ENCODE assay signal across 8 cellular contexts in genomic region chr1:32963746-32964460, GRCh38. TPM values are rescaled to one million over a fixed set of nuclear protein-coding genes. Genes with fewer than 3 reads are reported as not detected.
DNase-seq lines count a peak whose midpoint lies in the region; ATAC-seq, FAIRE-seq and TF ChIP-seq lines count a peak whose summit lies in the region.

No MANE protein-coding gene starts in this region.

- no peak for FAIRE-seq in urothelium cell line (lab: Jason Lieb, UNC)

- no peak overlapping the region for H3K27ac Mint-ChIP-seq in activated naive CD8-positive, alpha-beta T cell

- H4K20me1 ChIP-seq in BLaER1 treated with 17β-estradiol and CSF1 and Interleukin-3, amounts not matched to agents 10 nM and 100 nM: peaks cover 32 to 54% (median 49%) of the 10 kb centered on the region in 11 experiments

- WGBS in heart right ventricle, 2 donors: 0% methylated on average over 55 to 78 of the region's 78 CpGs

- TF ChIP-seq CTCF in HL-60 (IDR thresholded peaks at IDR 0.05; ENCODE audit: insufficient read depth, low read length) (no peak), heart right ventricle (IDR thresholded peaks at IDR 0.05) (peak in 1 of 9 donors; percentile 9)

- no peaks in the 10 kb centered on the region for H3K27me3 ChIP-seq in BLaER1 treated with 17β-estradiol and CSF1 and Interleukin-3, amounts not matched to agents 10 nM and 100 nM
- H3K27me3 ChIP-seq in HL-60 (ENCODE audit: insufficient read depth, poor library complexity, severe bottlenecking) (no peaks in the 10 kb centered on the region), heart right ventricle (no peaks in the 10 kb centered on the region), rectal smooth muscle tissue (ENCODE audit: control insufficient read depth, insufficient read depth, low read length) (no peaks in the 10 kb centered on the region)

- ATAC-seq in GM19372 (IDR thresholded peaks at IDR 0.05; ENCODE audit: low read depth, unreplicated experiment) (peak; percentile 22), heart right ventricle (peak; percentile 19 to 57 (median 44))

- H3K27me3 Mint-ChIP-seq in activated naive CD8-positive, alpha-beta T cell: peaks cover 3% of the 10 kb centered on the region

- peak; percentile 41 to 57 for DNase-seq in HL-60 (ENCODE audit: low read depth in 1 of 2, low spot score in 1 of 2)
- DNase-seq in SK-N-MC (ENCODE audit: low read depth, low spot score): no peak
- peak; percentile 50 to 53 for DNase-seq in heart right ventricle
- DNase-seq in urothelium cell line (ENCODE audit: low spot score): peak; percentile 61

- H3K36me3 ChIP-seq in BLaER1 treated with 17β-estradiol and CSF1 and Interleukin-3, amounts not matched to agents 10 nM and 100 nM: peaks cover 0 to 17% (median 5%) of the 10 kb centered on the region in 11 experiments; a peak in 12 of 22 replicates
- H3K36me3 ChIP-seq in SK-N-MC (ENCODE audit: insufficient read depth, low read length) (no peaks in the 10 kb centered on the region), heart right ventricle (no peaks in the 10 kb centered on the region), rectal smooth muscle tissue (ENCODE audit: control insufficient read depth, insufficient read depth, low read length) (no peaks in the 10 kb centered on the region)

- H3K9me3 ChIP-seq in BLaER1 treated with 17β-estradiol and CSF1 and Interleukin-3, amounts not matched to agents 10 nM and 100 nM (replicated peaks in 1 of 11): peaks cover 0 to 9% (median 0%) of the 10 kb centered on the region in 11 experiments; a peak in 1 of 22 replicates
- H3K9me3 ChIP-seq in SK-N-MC (ENCODE audit: low read depth, low read length) (no peaks in the 10 kb centered on the region), heart right ventricle (no peaks in the 10 kb centered on the region)

- peak overlapping the region; percentile 91 to 100 (median 95) for H3K4me3 ChIP-seq in BLaER1 treated with 17β-estradiol and CSF1 and Interleukin-3, amounts not matched to agents 10 nM and 100 nM
- H3K4me3 ChIP-seq in HL-60 (replicated peaks; ENCODE audit: insufficient read depth, low read length) (peak overlapping the region; percentile 77), SK-N-MC (peak overlapping the region; percentile 93), heart right ventricle (peak overlapping the region; percentile 75 to 98 (median 94)), rectal smooth muscle tissue (ENCODE audit: low read length) (peak overlapping the region; percentile 90)

- peak overlapping the region; percentile 89 to 97 (median 93) for H3K9ac ChIP-seq in BLaER1 treated with 17β-estradiol and CSF1 and Interleukin-3, amounts not matched to agents 10 nM and 100 nM
- H3K9ac ChIP-seq in SK-N-MC (ENCODE audit: insufficient read length) (no peak overlapping the region), rectal smooth muscle tissue (ENCODE audit: low read length) (peak overlapping the region; percentile 57)

- H3K4me3 Mint-ChIP-seq in activated naive CD8-positive, alpha-beta T cell: peak overlapping the region; percentile 89

- no peaks in the 10 kb centered on the region for H3K9me3 Mint-ChIP-seq in activated naive CD8-positive, alpha-beta T cell (ENCODE audit: low read depth)

- peak overlapping the region; percentile 87 to 100 (median 97) for H3K4me2 ChIP-seq in BLaER1 treated with 17β-estradiol and CSF1 and Interleukin-3, amounts not matched to agents 10 nM and 100 nM

- intact Hi-C loops in heart right ventricle (cut with DNase I): loop anchor here in 5 of 10 donors (2.0 to 5.0 kb wide), 4 partner anchors 25 to 48 kb away; no protein-coding TSS in a partner anchor

- H3K4me1 ChIP-seq in BLaER1 treated with 17β-estradiol and CSF1 and Interleukin-3, amounts not matched to agents 10 nM and 100 nM: peaks cover 41 to 71% (median 55%) of the 10 kb centered on the region in 10 experiments
- H3K4me1 ChIP-seq in heart right ventricle (peaks cover 0 to 49% (median 33%) of the 10 kb centered on the region in 9 donors), rectal smooth muscle tissue (ENCODE audit: control insufficient read depth, insufficient read depth, low read length) (peaks cover 3% of the 10 kb centered on the region)

- peaks cover 46% of the 10 kb centered on the region for H3K4me1 Mint-ChIP-seq in activated naive CD8-positive, alpha-beta T cell (ENCODE audit: low read depth)

- peaks cover 6% of the 10 kb centered on the region for H3K36me3 Mint-ChIP-seq in activated naive CD8-positive, alpha-beta T cell

- H3K27ac ChIP-seq in BLaER1 treated with 17β-estradiol and CSF1 and Interleukin-3, amounts not matched to agents 10 nM and 100 nM: peak overlapping the region; percentile 78 to 95 (median 92)
- H3K27ac ChIP-seq in HL-60 (replicated peaks) (no peak overlapping the region), SK-N-MC (no peak overlapping the region), heart right ventricle (peak overlapping the region; percentile 52 to 98 (median 94)), rectal smooth muscle tissue (ENCODE audit: low read depth, low read length) (peak overlapping the region; percentile 86)

RNA-seq across cellular contexts. Expression of gene RNF19B, which starts 0.7 kb away (rescaled TPM):
- total RNA-seq in heart right ventricle: 10 to 100 TPM; 10.2 to 36.9 (median 13.8) TPM
- 1 to 10 TPM; 1.1 to 7.0 TPM for polyA plus RNA-seq in heart right ventricle

Comparison
In these comparisons a context has a peak if more than half of its experiments do, and no peak if none do; other contexts are left out.
1. H3K27ac ChIP-seq: peak in BLaER1 treated with 17β-estradiol and CSF1 and Interleukin-3, amounts not matched to agents 10 nM and 100 nM (11 of 11), heart right ventricle (10 of 10) and rectal smooth muscle tissue (single experiment); none in HL-60 (single experiment) and SK-N-MC (single experiment).
2. Peak in every context shown above with its lines, with median percentiles within 50 percentile points of each other: H3K4me3 ChIP-seq.